1 cellular context compared by ENCODE assay signal in genomic region chr17:36545465-36546417, GRCh38.
TF ChIP-seq lines count a peak whose summit lies in the region.

No MANE protein-coding gene starts in this region.

TF ChIP-seq in K562, 482 proteins besides CTCF, POLR2A, EP300 and RAD21 (continued from another document and continues in another):
- TF ChIP-seq ZNF318 (IDR thresholded peaks at IDR 0.05; ENCODE audit: borderline replicate concordance in 1 of 2, low read depth in 1 of 2) (0 out of 4 replicates have a peak, but pooled peaks of 1 of the 2 experiments have one; percentile 53), THRAP3 (IDR thresholded peaks at IDR 0.05; ENCODE audit: borderline replicate concordance) (no peak), FOXA3 (CRISPR knock-in tag; conservative IDR thresholded peaks at IDR 0.05 in 1 of 2, IDR thresholded peaks at IDR 0.05 in 1 of 2) (no peak), MTA2 (IDR thresholded peaks at IDR 0.05; ENCODE audit: low read depth) (no peak), PCBP1 (IDR thresholded peaks at IDR 0.05; ENCODE audit: low read depth, low read length, poor library complexity, severe bottlenecking) (peak; percentile 46), ZNF780A (CRISPR knock-in tag; IDR thresholded peaks at IDR 0.05) (no peak), ZNF197 (CRISPR knock-in tag; IDR thresholded peaks at IDR 0.05; ENCODE audit: low read depth) (no peak), POLR2B (IDR thresholded peaks at IDR 0.05; ENCODE audit: low read depth, partially characterized antibody) (peak; percentile 28), BCOR (IDR thresholded peaks at IDR 0.05) (0 out of 2 replicates have a peak, but pooled peaks have one; percentile 8), SREBF2 (CRISPR knock-in tag; IDR thresholded peaks at IDR 0.05) (0 out of 2 replicates have a peak, but pooled peaks have one; percentile 24), HIVEP1 (CRISPR knock-in tag; IDR thresholded peaks at IDR 0.05) (no peak), ESRRA (IDR thresholded peaks at IDR 0.05; ENCODE audit: borderline replicate concordance, low read depth) (peak; percentile 20; the same call in 1 of the 2 replicates), ZNF232 (CRISPR knock-in tag; IDR thresholded peaks at IDR 0.05) (no peak), MECOM (CRISPR knock-in tag; IDR thresholded peaks at IDR 0.05) (no peak), ELF2 (CRISPR knock-in tag; IDR thresholded peaks at IDR 0.05) (no peak), RFX7 (CRISPR knock-in tag; IDR thresholded peaks at IDR 0.05) (no peak), PURB (CRISPR knock-in tag; IDR thresholded peaks at IDR 0.05; ENCODE audit: low read depth) (no peak), ZNF75A (CRISPR knock-in tag; IDR thresholded peaks at IDR 0.05) (no peak), SMARCA4 (IDR thresholded peaks at IDR 0.05) (peak; percentile 60), ZNF280A (IDR thresholded peaks at IDR 0.05; ENCODE audit: low read depth, partially characterized antibody) (no peak), FOXP1 (CRISPR knock-in tag; IDR thresholded peaks at IDR 0.05) (no peak; the same call in 1 of the 2 replicates), ZNF134 (CRISPR knock-in tag; conservative IDR thresholded peaks at IDR 0.05) (no peak), ILF3 (IDR thresholded peaks at IDR 0.05; ENCODE audit: borderline replicate concordance) (no peak), RBM15 (IDR thresholded peaks at IDR 0.05; ENCODE audit: insufficient read depth, low read length) (no peak), ZNF121 (CRISPR knock-in tag; conservative IDR thresholded peaks at IDR 0.05) (no peak), HES1 (IDR thresholded peaks at IDR 0.05; ENCODE audit: low read depth) (no peak), RBM34 (IDR thresholded peaks at IDR 0.05; ENCODE audit: borderline replicate concordance, insufficient read depth, low read length) (no peak), ZNF165 (CRISPR knock-in tag; IDR thresholded peaks at IDR 0.05; ENCODE audit: borderline replicate concordance) (no peak), TAF7 (tag; IDR thresholded peaks at IDR 0.05) (no peak), ELK3 (CRISPR knock-in tag; IDR thresholded peaks at IDR 0.05) (no peak), ZFP91 (CRISPR knock-in tag; IDR thresholded peaks at IDR 0.05) (no peak), KLF1 (tag; IDR thresholded peaks at IDR 0.05) (no peak), IFI16 (CRISPR knock-in tag; IDR thresholded peaks at IDR 0.05) (no peak), TFAM (CRISPR knock-in tag; conservative IDR thresholded peaks at IDR 0.05) (no peak), ZNF384 (IDR thresholded peaks at IDR 0.05; ENCODE audit: low read depth, low read length) (no peak), POLR2AphosphoS5 (IDR thresholded peaks at IDR 0.05; ENCODE audit: control insufficient read depth, insufficient read depth, low read depth, low read length) (peak; percentile 59), FOS (IDR thresholded peaks at IDR 0.05; ENCODE audit: extremely low read depth, insufficient read length) (peak; percentile 59), CREB3 (tag; conservative IDR thresholded peaks at IDR 0.05; ENCODE audit: low read depth) (no peak), BCLAF1 (IDR thresholded peaks at IDR 0.05; ENCODE audit: borderline replicate concordance in 1 of 2, control insufficient read depth in 1 of 2, low read depth in 2 of 2, low read length in 1 of 2) (no peak), PHF8 (IDR thresholded peaks at IDR 0.05; ENCODE audit: borderline replicate concordance, low read length) (peak; percentile 39; the same call in 1 of the 2 replicates), NR4A1 (CRISPR knock-in tag; IDR thresholded peaks at IDR 0.05) (no peak), NR4A1 (tag; IDR thresholded peaks at IDR 0.05) (no peak), ZNF696 (CRISPR knock-in tag; conservative IDR thresholded peaks at IDR 0.05) (no peak), ZNF124 (CRISPR knock-in tag; IDR thresholded peaks at IDR 0.05) (no peak), NFRKB (IDR thresholded peaks at IDR 0.05; ENCODE audit: low read depth) (no peak), BACH1 (tag; IDR thresholded peaks at IDR 0.05) (no peak), ZKSCAN3 (CRISPR knock-in tag; IDR thresholded peaks at IDR 0.05) (no peak), CBFB (CRISPR knock-in tag; IDR thresholded peaks at IDR 0.05) (no peak), TRIM25 (IDR thresholded peaks at IDR 0.05; ENCODE audit: borderline replicate concordance) (no peak), PML (IDR thresholded peaks at IDR 0.05; ENCODE audit: low read length) (no peak), POLR2AphosphoS2 (IDR thresholded peaks at IDR 0.05; ENCODE audit: low read length) (no peak)
